Comparison of ENCODE assay signal across 23 cellular contexts in genomic region chr16:58114827-58115825, GRCh38. TPM values are rescaled to one million over a fixed set of nuclear protein-coding genes. Genes with fewer than 3 reads are reported as not detected.
A peak's percentile ranks its signal among the peaks of the same experiment; 100 is the strongest.
DNase-seq lines count a peak whose midpoint lies in the region; ATAC-seq and TF ChIP-seq lines count a peak whose summit lies in the region.
"Had no signal": no experiment of that assay in that cellular context is flagged by ENCODE, and none has a peak within 500 bp of the region (broad histone marks: within the 10 kb centered on the region; RNA-seq: fewer than 3 reads in every experiment).

No MANE protein-coding gene starts in this region.

- H3K36me3 Mint-ChIP-seq in T-helper 2 cell treated with Interferon-gamma antibody and Interleukin-4, amounts not matched to agents 5 μg/mL and 100 μg/mL, for 36 hours (ENCODE audit: low read depth), result peaks cover 22% of the 10 kb centered on the region

- TF ChIP-seq POLR2A in transverse colon (IDR thresholded peaks at IDR 0.05), result no peak

- H3K27me3 Mint-ChIP-seq in T-helper 2 cell treated with Interferon-gamma antibody and Interleukin-4, amounts not matched to agents 5 μg/mL and 100 μg/mL, for 36 hours (ENCODE audit: low read depth), result no peaks in the 10 kb centered on the region
- H3K27me3 Mint-ChIP-seq: activated T-helper 17 cell treated with anti-CD3 and anti-CD28 coated beads, Interleukin-2, amount 50 U/mL, for 72 hours; CD4-positive, CD25-positive, alpha-beta regulatory T cell had no signal

- WGBS in transverse colon (ENCODE audit: low coverage in 1 of 2), 2 donors, result 84 to 86% methylated on average over 8 to 23 of the region's 23 CpGs

- H3K27ac ChIP-seq in transverse colon, result peak overlapping the region; percentile 9 to 42 (median 30)
- H3K27ac ChIP-seq: neural progenitor cell, SK-N-MC, suprapubic skin had no signal

- H3K4me1 ChIP-seq in transverse colon, result peaks cover 13 to 25% (median 21%) of the 10 kb centered on the region in 4 donors

- ATAC-seq in left lobe of liver, result peak; percentile 25
- ATAC-seq: activated T-helper 17 cell treated with anti-CD3 and anti-CD28 coated beads, Interleukin-2, amount 50 U/mL, for 72 hours; sciatic nerve had no signal

- in situ Hi-C loops in transverse colon (cut with MboI; ENCODE audit: low pct_ligation_motif_present in 1 of 4, low pct_unique_long_range_greater_than_20kb in 1 of 4, low sequenced_read_pairs in 3 of 4), result loop anchor here in 1 of 4 donors (25.0 kb wide), 1 partner anchor 203 kb away; no protein-coding TSS in a partner anchor

- intact Hi-C loops in transverse colon (cut with DNase I; ENCODE audit: low total_unique reads), result no loop called here

- H3K4me3 ChIP-seq in transverse colon, result no peak overlapping the region
- H3K4me3 ChIP-seq: coronary artery, esophagus muscularis mucosa, neural progenitor cell, SK-N-MC, suprapubic skin had no signal

- no peak for TF ChIP-seq CTCF in transverse colon (IDR thresholded peaks at IDR 0.05)

- peaks cover 3% of the 10 kb centered on the region for H3K4me1 Mint-ChIP-seq in T-helper 2 cell treated with Interferon-gamma antibody and Interleukin-4, amounts not matched to agents 5 μg/mL and 100 μg/mL, for 36 hours (ENCODE audit: low read depth)

- peak; percentile 57 for DNase-seq in activated effector memory CD4-positive, alpha-beta T cell treated with anti-CD3 and anti-CD28 coated beads, Interleukin-2, amount 50 U/mL, for 16 hours
- DNase-seq in activated effector memory CD4-positive, alpha-beta T cell treated with Interleukin-2 at 50 U/mL for 16 hours, result no peak
- DNase-seq in dermis blood vessel endothelial cell, result peak; percentile 66
- no peak for DNase-seq in left lobe of liver (ENCODE audit: low spot score)
- DNase-seq in transverse colon, result no peak
- DNase-seq in SW480 (ENCODE audit: low spot score), result no peak
- DNase-seq in superior temporal gyrus (ENCODE audit: extremely low spot score), result no peak
- DNase-seq in T-helper 2 cell treated with Interferon-gamma antibody and Interleukin-4, amounts not matched to agents 5 μg/mL and 100 μg/mL, for 36 hours (ENCODE audit: low spot score), result no peak
- DNase-seq: amygdala; CD4-positive, CD25-positive, alpha-beta regulatory T cell; mammary epithelial cell; MM.1S; NCI-H2029 treated with DMSO at 0.1 percent for 48 hours; NCI-H524; OCI-M1; stimulated activated CD4-positive, alpha-beta T cell treated with anti-CD3 and anti-CD28 coated beads, Interleukin-2, amount 100 ng/mL, for 24 hours had no signal

- no peaks in the 10 kb centered on the region for H3K9me3 Mint-ChIP-seq in T-helper 2 cell treated with Interferon-gamma antibody and Interleukin-4, amounts not matched to agents 5 μg/mL and 100 μg/mL, for 36 hours
- H3K9me3 Mint-ChIP-seq: activated T-helper 17 cell treated with anti-CD3 and anti-CD28 coated beads, Interleukin-2, amount 50 U/mL, for 72 hours; CD4-positive, CD25-positive, alpha-beta regulatory T cell; neural progenitor cell had no signal

- H3K27me3 ChIP-seq in transverse colon, result no peaks in the 10 kb centered on the region
- H3K27me3 ChIP-seq: esophagus muscularis mucosa, neural progenitor cell, suprapubic skin had no signal

- no peak overlapping the region for H3K27ac Mint-ChIP-seq in T-helper 2 cell treated with Interferon-gamma antibody and Interleukin-4, amounts not matched to agents 5 μg/mL and 100 μg/mL, for 36 hours
- H3K27ac Mint-ChIP-seq: activated T-helper 17 cell treated with anti-CD3 and anti-CD28 coated beads, Interleukin-2, amount 50 U/mL, for 72 hours; neural progenitor cell had no signal

- H3K4me3 Mint-ChIP-seq in T-helper 2 cell treated with Interferon-gamma antibody and Interleukin-4, amounts not matched to agents 5 μg/mL and 100 μg/mL, for 36 hours, result no peak overlapping the region
- H3K4me3 Mint-ChIP-seq: activated T-helper 17 cell treated with anti-CD3 and anti-CD28 coated beads, Interleukin-2, amount 50 U/mL, for 72 hours; CD4-positive, CD25-positive, alpha-beta regulatory T cell; neural progenitor cell had no signal

- peaks cover 0 to 27% (median 7%) of the 10 kb centered on the region in 4 donors for H3K36me3 ChIP-seq in transverse colon

- TF ChIP-seq EP300 in transverse colon (IDR thresholded peaks at IDR 0.05; ENCODE audit: low read depth), result no peak

- no peaks in the 10 kb centered on the region for H3K9me3 ChIP-seq in transverse colon
- H3K9me3 ChIP-seq: esophagus muscularis mucosa, suprapubic skin had no signal

RNA-seq across cellular contexts. Expression of gene CFAP20, which starts 14.1 kb away (rescaled TPM):
- total RNA-seq in dermis blood vessel endothelial cell, result 57.9 and 82.7 TPM in 2 replicates
- 19.2 TPM for total RNA-seq in left lobe of liver
- total RNA-seq in transverse colon, result 10 to 100 TPM in 3 of 4 donors, 1 to 10 TPM in 1; 6.6 to 26.5 (median 21.4) TPM

Comparison
In these comparisons a context has a peak if more than half of its experiments do, and no peak if none do; other contexts are left out.
1. DNase-seq: peak in activated effector memory CD4-positive, alpha-beta T cell treated with anti-CD3 and anti-CD28 coated beads, Interleukin-2, amount 50 U/mL, for 16 hours (single experiment) and dermis blood vessel endothelial cell (single experiment); none in activated effector memory CD4-positive, alpha-beta T cell treated with Interleukin-2 at 50 U/mL for 16 hours (single experiment), left lobe of liver (single experiment), transverse colon (single experiment), SW480 (single experiment), superior temporal gyrus (single experiment) and T-helper 2 cell treated with Interferon-gamma antibody and Interleukin-4, amounts not matched to agents 5 μg/mL and 100 μg/mL, for 36 hours (single experiment).